Comparison of ENCODE assay signal across 1 cellular context in the genomic region with DNA sequence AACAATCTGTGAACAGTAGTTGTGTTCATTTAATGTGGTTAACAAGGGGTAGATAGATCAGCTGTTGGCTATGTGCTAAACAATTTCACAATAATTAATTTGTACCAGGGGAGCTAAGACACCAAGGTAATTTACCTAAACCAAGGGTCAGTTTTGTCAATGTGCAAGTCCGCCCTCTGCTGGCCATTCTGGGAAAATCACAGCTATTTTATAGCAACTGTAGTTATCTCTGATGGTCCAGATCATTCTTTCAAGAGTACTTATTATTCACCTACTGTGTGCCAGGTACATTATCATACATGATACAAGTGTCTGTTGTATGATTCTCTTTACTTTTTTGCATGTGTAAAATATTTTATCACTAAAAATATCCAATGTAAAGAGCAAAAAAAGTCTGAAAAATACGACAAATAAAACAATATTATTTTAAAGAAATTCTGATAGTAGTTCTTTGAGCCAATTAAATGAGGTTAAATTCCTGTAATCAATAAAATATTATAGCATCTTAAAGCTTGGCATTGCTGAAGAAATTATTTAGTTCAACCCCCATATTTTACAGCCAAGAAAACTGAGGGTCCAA.
TF ChIP-seq lines count a peak whose summit lies in the region.

No MANE protein-coding gene starts in this region.

TF ChIP-seq in GM23338, 12 proteins besides CTCF, POLR2A, EP300 and RAD21 (continued from another document):
- TF ChIP-seq REST (IDR thresholded peaks at IDR 0.05; ENCODE audit: unreplicated experiment) (no peak), EZH2 (IDR thresholded peaks at IDR 0.05; ENCODE audit: low read depth, unreplicated experiment) (no peak), ZNF114 (CRISPR knock-in tag; IDR thresholded peaks at IDR 0.05) (no peak), POLR2AphosphoS5 (IDR thresholded peaks at IDR 0.05; ENCODE audit: low read depth) (no peak)
